Comparison of ENCODE assay signal across 9 cellular contexts in genomic region chr2:75055820-75056675, GRCh38.
A peak's percentile ranks its signal among the peaks of the same experiment; 100 is the strongest.
DNase-seq lines count a peak whose midpoint lies in the region; ATAC-seq, FAIRE-seq and TF ChIP-seq lines count a peak whose summit lies in the region.
"Had no signal": no experiment of that assay in that cellular context is flagged by ENCODE, and none has a peak within 500 bp of the region (broad histone marks: within the 10 kb centered on the region; RNA-seq: fewer than 3 reads in every experiment).

No MANE protein-coding gene starts in this region.

- intact Hi-C loops in kidney (cut with DNase I): no loop called here

- H3K27ac ChIP-seq in kidney (ENCODE audit: low read depth in 2 of 2, low read length in 2 of 2): no peak overlapping the region

- ATAC-seq in GM21381 (IDR thresholded peaks at IDR 0.05; ENCODE audit: unreplicated experiment) (peak; percentile 41), HG03432 (IDR thresholded peaks at IDR 0.05; ENCODE audit: unreplicated experiment) (peak; percentile 70)

- no peaks in the 10 kb centered on the region for H3K9me3 ChIP-seq in iPS-15b (ENCODE audit: control insufficient read depth, insufficient read depth, low read length)
- no peaks in the 10 kb centered on the region for H3K9me3 ChIP-seq in kidney (ENCODE audit: control insufficient read depth in 1 of 2, low read length in 2 of 2)

- H3K4me1 ChIP-seq in iPS-15b (ENCODE audit: control insufficient read depth, insufficient read depth, low read length): peaks cover 26% of the 10 kb centered on the region
- H3K4me1 ChIP-seq in kidney (ENCODE audit: control insufficient read depth in 1 of 2, insufficient read depth in 1 of 2, low read depth in 1 of 2, low read length in 2 of 2): no peaks in the 10 kb centered on the region

- DNase-seq in GM12864 (ENCODE audit: low read depth): peak; percentile 59
- no peak for DNase-seq in kidney
- DNase-seq in activated CD4-positive, CD25-positive, alpha-beta regulatory T cell treated with anti-CD3 and anti-CD28 coated beads, Interleukin-2, amount 50 U/mL, for 72 hours: no peak
- no peak for DNase-seq in SIG-M5 (lab: John Stamatoyannopoulos, UW)
- no peak for DNase-seq in SKM-1 treated with dmso at 0.1 percent for 144 hours (lab: John Stamatoyannopoulos, UW; ENCODE audit: unreplicated experiment)
- DNase-seq: nucleus accumbens had no signal

- H3K9ac ChIP-seq in iPS-15b (ENCODE audit: low read depth, low read length): no peak overlapping the region
- H3K9ac ChIP-seq in kidney (ENCODE audit: low read length in 2 of 2): no peak overlapping the region

- no peak for FAIRE-seq in kidney (lab: Jason Lieb, UNC)

- no peaks in the 10 kb centered on the region for H3K36me3 ChIP-seq in iPS-15b (ENCODE audit: control insufficient read depth, insufficient read depth, low read length)
- H3K36me3 ChIP-seq in kidney (ENCODE audit: control insufficient read depth in 1 of 2, insufficient read depth in 2 of 2, low read length in 2 of 2): no peaks in the 10 kb centered on the region

- H3K4me3 ChIP-seq in GM12864 (ENCODE audit: low read depth, low read length) (no peak overlapping the region; the same call in 1 of the 2 replicates), iPS-15b (ENCODE audit: low read depth, low read length) (peak overlapping the region; percentile 2), kidney (ENCODE audit: low read length in 2 of 2) (no peak overlapping the region)

- no peaks in the 10 kb centered on the region for H3K27me3 ChIP-seq in iPS-15b (ENCODE audit: control insufficient read depth, insufficient read depth, low read length)

- no peak for TF ChIP-seq CTCF in GM12864 (IDR thresholded peaks at IDR 0.05; ENCODE audit: low read depth, low read length, missing control alignments)
- TF ChIP-seq CTCF in kidney (IDR thresholded peaks at IDR 0.05; ENCODE audit: borderline replicate concordance, extremely low read depth, insufficient read depth): no peak
